13 cellular contexts compared by ENCODE assay signal in the genomic region with DNA sequence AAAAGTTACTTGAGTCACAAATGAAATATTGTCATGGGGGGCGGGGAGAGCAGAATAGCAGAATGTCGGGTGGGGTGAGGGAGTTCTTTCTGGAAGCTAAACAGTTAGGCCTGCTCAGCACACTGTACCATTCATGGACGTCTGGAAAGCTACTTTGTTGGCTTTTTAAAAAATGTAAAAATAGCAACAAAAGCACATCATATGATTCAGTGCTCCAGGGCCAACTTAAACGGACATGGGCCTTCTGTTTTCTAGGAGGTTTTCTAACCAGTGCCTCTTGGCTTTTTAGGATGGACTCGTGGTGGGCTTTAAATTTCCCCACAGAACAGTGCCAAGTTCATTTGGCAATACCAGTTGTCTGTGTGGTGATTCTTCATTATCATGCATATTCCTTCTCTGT. TPM values are rescaled to one million over a fixed set of nuclear protein-coding genes. Genes with fewer than 3 reads are reported as not detected.
A peak's percentile ranks its signal among the peaks of the same experiment; 100 is the strongest.
DNase-seq lines count a peak whose midpoint lies in the region; ATAC-seq and TF ChIP-seq lines count a peak whose summit lies in the region.
"Had no signal": no experiment of that assay in that cellular context is flagged by ENCODE, and none has a peak within 500 bp of the region (broad histone marks: within the 10 kb centered on the region; RNA-seq: fewer than 3 reads in every experiment).

No MANE protein-coding gene starts in this region.

- no peak for TF ChIP-seq EP300 in suprapubic skin (IDR thresholded peaks at IDR 0.05)

- ATAC-seq in left ventricle myocardium superior = peak; percentile 60
- ATAC-seq in GM18498 (IDR thresholded peaks at IDR 0.05; ENCODE audit: unreplicated experiment) = no peak
- ATAC-seq in GM21737 (IDR thresholded peaks at IDR 0.05; ENCODE audit: unreplicated experiment) = no peak
- ATAC-seq: A549 had no signal

- peaks cover 7% of the 10 kb centered on the region for H3K4me1 ChIP-seq in suprapubic skin
- H3K4me1 ChIP-seq: prostate gland had no signal

- DNase-seq in activated CD4-positive, alpha-beta T cell treated with anti-CD3 and anti-CD28 coated beads, Interleukin-2, amount 10 ng/mL, durations not matched to agents 24 days and 14 days = no peak
- no peak for DNase-seq in activated CD4-positive, alpha-beta T cell treated with anti-CD3 and anti-CD28 coated beads, Interleukin-2, amount 50 U/mL, for 48 hours
- no peak for DNase-seq in activated naive CD8-positive, alpha-beta T cell treated with anti-CD3 and anti-CD28 coated beads for 36 hours
- DNase-seq in left ventricle myocardium superior (no peak), suprapubic skin (ENCODE audit: low spot score in 2 of 2) (no peak), midbrain (lab: John Stamatoyannopoulos, UW) (no peak)
- DNase-seq: erythroblast; kidney glomerular epithelial cell; NK-92 treated with Interleukin-12 subunit alpha and Interleukin-12 subunit beta, amount 100 ng/mL, for 24 hours had no signal

- H3K27ac Mint-ChIP-seq in activated CD4-positive, alpha-beta T cell treated with anti-CD3 and anti-CD28 coated beads, Interleukin-2, amount 10 ng/mL, durations not matched to agents 24 days and 14 days = peak overlapping the region; percentile 93
- H3K27ac Mint-ChIP-seq in activated naive CD8-positive, alpha-beta T cell treated with anti-CD3 and anti-CD28 coated beads for 36 hours = peak overlapping the region; percentile 96

- H3K36me3 Mint-ChIP-seq in activated CD4-positive, alpha-beta T cell treated with anti-CD3 and anti-CD28 coated beads, Interleukin-2, amount 10 ng/mL, durations not matched to agents 24 days and 14 days (ENCODE audit: low read depth) = peaks cover 35% of the 10 kb centered on the region
- H3K36me3 Mint-ChIP-seq in activated naive CD8-positive, alpha-beta T cell treated with anti-CD3 and anti-CD28 coated beads for 36 hours = peaks cover 31% of the 10 kb centered on the region

- intact Hi-C loops in activated CD4-positive, alpha-beta T cell treated with anti-CD3 and anti-CD28 coated beads, Interleukin-2, amount 10 ng/mL, durations not matched to agents 24 days and 14 days (cut with micrococcal nuclease) = loop anchor here (2.0 to 10.0 kb wide), 4 partner anchors 19 to 1665 kb away; no protein-coding TSS in a partner anchor
- intact Hi-C loops in left ventricle myocardium superior (cut with micrococcal nuclease) = no loop called here

- H3K27ac ChIP-seq in suprapubic skin = peak overlapping the region; percentile 48
- H3K27ac ChIP-seq: A549 had no signal

- no peaks in the 10 kb centered on the region for H3K9me3 Mint-ChIP-seq in activated CD4-positive, alpha-beta T cell treated with anti-CD3 and anti-CD28 coated beads, Interleukin-2, amount 10 ng/mL, durations not matched to agents 24 days and 14 days
- no peaks in the 10 kb centered on the region for H3K9me3 Mint-ChIP-seq in activated naive CD8-positive, alpha-beta T cell treated with anti-CD3 and anti-CD28 coated beads for 36 hours

- no peaks in the 10 kb centered on the region for H3K27me3 Mint-ChIP-seq in activated CD4-positive, alpha-beta T cell treated with anti-CD3 and anti-CD28 coated beads, Interleukin-2, amount 10 ng/mL, durations not matched to agents 24 days and 14 days
- no peaks in the 10 kb centered on the region for H3K27me3 Mint-ChIP-seq in activated naive CD8-positive, alpha-beta T cell treated with anti-CD3 and anti-CD28 coated beads for 36 hours

- no peak for TF ChIP-seq POLR2A in suprapubic skin (IDR thresholded peaks at IDR 0.05)

- peak overlapping the region; percentile 88 for H3K4me3 Mint-ChIP-seq in activated CD4-positive, alpha-beta T cell treated with anti-CD3 and anti-CD28 coated beads, Interleukin-2, amount 10 ng/mL, durations not matched to agents 24 days and 14 days
- H3K4me3 Mint-ChIP-seq in activated naive CD8-positive, alpha-beta T cell treated with anti-CD3 and anti-CD28 coated beads for 36 hours = peak overlapping the region; percentile 81

- WGBS in suprapubic skin = 50% methylated on average over 5 of the region's 5 CpGs

- H3K27me3 ChIP-seq in suprapubic skin = no peaks in the 10 kb centered on the region

- H3K36me3 ChIP-seq in suprapubic skin = peaks cover 10% of the 10 kb centered on the region
- H3K36me3 ChIP-seq: prostate gland had no signal

- no peak overlapping the region for H3K4me3 ChIP-seq in suprapubic skin
- H3K4me3 ChIP-seq: A549, prostate gland had no signal

- no peak for TF ChIP-seq CTCF in suprapubic skin (IDR thresholded peaks at IDR 0.05)

- H3K4me1 Mint-ChIP-seq in activated CD4-positive, alpha-beta T cell treated with anti-CD3 and anti-CD28 coated beads, Interleukin-2, amount 10 ng/mL, durations not matched to agents 24 days and 14 days = peaks cover 38% of the 10 kb centered on the region
- peaks cover 43% of the 10 kb centered on the region for H3K4me1 Mint-ChIP-seq in activated naive CD8-positive, alpha-beta T cell treated with anti-CD3 and anti-CD28 coated beads for 36 hours

- no peaks in the 10 kb centered on the region for H3K9me3 ChIP-seq in suprapubic skin
- H3K9me3 ChIP-seq: A549, prostate gland had no signal

RNA-seq across cellular contexts. Expression of gene CLCN4, which starts 57.4 kb away (rescaled TPM):
- not detected in 2 replicates for total RNA-seq in activated CD4-positive, alpha-beta T cell treated with anti-CD3 and anti-CD28 coated beads, Interleukin-2, amount 10 ng/mL, durations not matched to agents 24 days and 14 days
- under 1 TPM; 0.04 to 0.38 TPM for total RNA-seq in activated naive CD8-positive, alpha-beta T cell treated with anti-CD3 and anti-CD28 coated beads for 36 hours
- total RNA-seq in left ventricle myocardium superior = 30.0 TPM
- 1 to 10 TPM in 3 of 4 donors, under 1 TPM in 1; 0.48 to 3.1 (median 2.5) TPM for total RNA-seq in suprapubic skin
